12 cellular contexts compared by ENCODE assay signal in genomic region chr11:31529189-31529588, GRCh38. TPM values are rescaled to one million over a fixed set of nuclear protein-coding genes. Genes with fewer than 3 reads are reported as not detected.
DNase-seq lines count a peak whose midpoint lies in the region; ATAC-seq and TF ChIP-seq lines count a peak whose summit lies in the region.
"Had no signal": no experiment of that assay in that cellular context is flagged by ENCODE, and none has a peak within 500 bp of the region (broad histone marks: within the 10 kb centered on the region; RNA-seq: fewer than 3 reads in every experiment).

No MANE protein-coding gene starts in this region.

- no peaks in the 10 kb centered on the region for H3K36me3 ChIP-seq in mucosa of descending colon (ENCODE audit: low read depth)
- H3K36me3 ChIP-seq: HAP-1 had no signal

- TF ChIP-seq POLR2A in NB4 (IDR thresholded peaks at IDR 0.05; ENCODE audit: extremely low read depth, insufficient read length), result no peak

- H3K4me1 ChIP-seq in mucosa of descending colon (ENCODE audit: low read depth), result no peaks in the 10 kb centered on the region

- ATAC-seq in mucosa of descending colon, result peak; percentile 51
- ATAC-seq: CD8-positive, alpha-beta T cell had no signal

- H3K9me3 ChIP-seq in mucosa of descending colon, result no peaks in the 10 kb centered on the region
- H3K9me3 ChIP-seq: HAP-1 had no signal

- intact Hi-C loops in mucosa of descending colon (cut with DNase I, micrococcal nuclease), result no loop called here

- TF ChIP-seq CTCF in NB4 (IDR thresholded peaks at IDR 0.05; ENCODE audit: low read depth, low read length) (no peak), epithelial cell of esophagus (IDR thresholded peaks at IDR 0.05; ENCODE audit: insufficient read depth, low read depth, low read length, missing control alignments) (no peak), mucosa of descending colon (IDR thresholded peaks at IDR 0.05) (no peak)

- H3K4me3 ChIP-seq in NB4 (ENCODE audit: low read depth, low read length), result no peak overlapping the region
- no peak overlapping the region for H3K4me3 ChIP-seq in epithelial cell of esophagus (ENCODE audit: low read length)
- H3K4me3 ChIP-seq in mucosa of descending colon, result no peak overlapping the region
- H3K4me3 ChIP-seq: HAP-1 had no signal

- DNase-seq in NB4 (ENCODE audit: low read depth), result peak; percentile 7
- DNase-seq in epithelial cell of esophagus (ENCODE audit: low read depth), result peak; percentile 4
- peak in 1 of 3 donors; percentile 13 for DNase-seq in mucosa of descending colon
- no peak for DNase-seq in NCI-H187 (lab: John Stamatoyannopoulos, UW)
- DNase-seq in activated naive CD4-positive, alpha-beta T cell treated with Interleukin-2 at 50 U/mL for 16 hours, result no peak
- DNase-seq in NOMO-1 treated with DMSO at 0.1 percent for 48 hours (lab: John Stamatoyannopoulos, UW; ENCODE audit: unreplicated experiment), result no peak
- DNase-seq: CD8-positive, alpha-beta T cell; COR-L47; DMS153; DND-41; GDM1 had no signal

RNA-seq across cellular contexts. Expression of gene ELP4, which starts 19.6 kb away (rescaled TPM):
- total RNA-seq in mucosa of descending colon, result 10 to 100 TPM; 13.2 to 21.4 (median 18.7) TPM

RNA-seq across cellular contexts. Expression of gene IMMP1L, which starts 19.8 kb away (rescaled TPM):
- total RNA-seq in mucosa of descending colon, result 10 to 100 TPM; 15.0 to 18.9 (median 18.2) TPM

Comparison
In these comparisons a context has a peak if more than half of its experiments do, and no peak if none do; other contexts are left out.
1. DNase-seq: peak in NB4 (single experiment) and epithelial cell of esophagus (single experiment); none in NCI-H187 (0 of 2), activated naive CD4-positive, alpha-beta T cell treated with Interleukin-2 at 50 U/mL for 16 hours (single experiment) and NOMO-1 treated with DMSO at 0.1 percent for 48 hours (single experiment).